1 cellular context compared by ENCODE assay signal in genomic region chr6:3162565-3163247, GRCh38.
TF ChIP-seq lines count a peak whose summit lies in the region.

No MANE protein-coding gene starts in this region.

TF ChIP-seq in HepG2, 621 proteins besides CTCF, POLR2A, EP300 and RAD21 (continued from another document and continues in another):
- no peak for TF ChIP-seq ZBTB40 (IDR thresholded peaks at IDR 0.05)
- TF ChIP-seq ZBTB40 (CRISPR knock-in tag; IDR thresholded peaks at IDR 0.05), result peak; percentile 84
- peak; percentile 96 for TF ChIP-seq ZNF777 (CRISPR knock-in tag; IDR thresholded peaks at IDR 0.05)
- TF ChIP-seq ZNF564 (CRISPR knock-in tag; IDR thresholded peaks at IDR 0.05), result peak; percentile 90
- TF ChIP-seq SNRNP70 (IDR thresholded peaks at IDR 0.05; ENCODE audit: low read depth, low read length), result no peak
- peak; percentile 66; the same call in 1 of the 2 replicates for TF ChIP-seq HOMEZ (CRISPR knock-in tag; IDR thresholded peaks at IDR 0.05; ENCODE audit: low read depth)
- TF ChIP-seq RXRB (CRISPR knock-in tag; IDR thresholded peaks at IDR 0.05; ENCODE audit: borderline replicate concordance), result peak; percentile 59; the same call in 1 of the 2 replicates
- peak; percentile 77; the same call in 1 of the 2 replicates for TF ChIP-seq ZNF772 (CRISPR knock-in tag; IDR thresholded peaks at IDR 0.05)
- no peak for TF ChIP-seq ELF4 (CRISPR knock-in tag; IDR thresholded peaks at IDR 0.05; ENCODE audit: borderline replicate concordance)
- TF ChIP-seq AHR (CRISPR knock-in tag; IDR thresholded peaks at IDR 0.05), result peak; percentile 89
- peak; percentile 64; the same call in 1 of the 2 replicates for TF ChIP-seq GFI1 (CRISPR knock-in tag; IDR thresholded peaks at IDR 0.05; ENCODE audit: borderline replicate concordance)
- TF ChIP-seq ZFP36 (IDR thresholded peaks at IDR 0.05; ENCODE audit: borderline replicate concordance, low read depth, low read length, partially characterized antibody), result no peak
- TF ChIP-seq ZNF256 (CRISPR knock-in tag; conservative IDR thresholded peaks at IDR 0.05), result no peak
- TF ChIP-seq NCOA5 (CRISPR knock-in tag; IDR thresholded peaks at IDR 0.05), result no peak
- peak; percentile 43; the same call in 1 of the 2 replicates for TF ChIP-seq GATAD1 (CRISPR knock-in tag; IDR thresholded peaks at IDR 0.05)
- TF ChIP-seq GZF1 (CRISPR knock-in tag; IDR thresholded peaks at IDR 0.05), result 0 out of 2 replicates have a peak, but pooled peaks have one; percentile 72
- TF ChIP-seq TBX2 (CRISPR knock-in tag; IDR thresholded peaks at IDR 0.05; ENCODE audit: borderline replicate concordance), result peak; percentile 94
- TF ChIP-seq ZNF142 (CRISPR knock-in tag; IDR thresholded peaks at IDR 0.05), result peak; percentile 63; the same call in 1 of the 2 replicates
- TF ChIP-seq NFATC3 (CRISPR knock-in tag; IDR thresholded peaks at IDR 0.05), result no peak
- TF ChIP-seq KDM6A (CRISPR knock-in tag; IDR thresholded peaks at IDR 0.05; ENCODE audit: low read depth), result peak; percentile 8; the same call in 1 of the 2 replicates
- no peak for TF ChIP-seq ZBTB49 (CRISPR knock-in tag; IDR thresholded peaks at IDR 0.05; ENCODE audit: borderline replicate concordance)
- TF ChIP-seq HES4 (CRISPR knock-in tag; IDR thresholded peaks at IDR 0.05; ENCODE audit: borderline replicate concordance), result peak; percentile 75; the same call in 1 of the 2 replicates
- TF ChIP-seq TEAD3 (CRISPR knock-in tag; optimal IDR thresholded peaks at IDR 0.05; ENCODE audit: borderline replicate concordance), result peak; percentile 38
- TF ChIP-seq ZNF816 (CRISPR knock-in tag; IDR thresholded peaks at IDR 0.05; ENCODE audit: borderline replicate concordance), result peak; percentile 98
- peak; percentile 40; the same call in 1 of the 2 replicates for TF ChIP-seq TEF (CRISPR knock-in tag; IDR thresholded peaks at IDR 0.05)
- TF ChIP-seq POLR2G (IDR thresholded peaks at IDR 0.05; ENCODE audit: low read depth, low read length), result peak; percentile 87
- peak; percentile 38; the same call in 1 of the 2 replicates for TF ChIP-seq NKX3-1 (CRISPR knock-in tag; IDR thresholded peaks at IDR 0.05)
- TF ChIP-seq KLF13 (CRISPR knock-in tag; IDR thresholded peaks at IDR 0.05), result 0 out of 2 replicates have a peak, but pooled peaks have one; percentile 55
- 0 out of 2 replicates have a peak, but pooled peaks have one; percentile 29 for TF ChIP-seq KLF15 (CRISPR knock-in tag; IDR thresholded peaks at IDR 0.05; ENCODE audit: borderline replicate concordance)
- TF ChIP-seq ZNF33A (CRISPR knock-in tag; IDR thresholded peaks at IDR 0.05; ENCODE audit: borderline replicate concordance), result 0 out of 2 replicates have a peak, but pooled peaks have one; percentile 34
- TF ChIP-seq BCLAF1 (IDR thresholded peaks at IDR 0.05), result no peak
- TF ChIP-seq KMT2A (CRISPR knock-in tag; IDR thresholded peaks at IDR 0.05), result peak; percentile 80
- peak; percentile 76 for TF ChIP-seq ZNF317 (CRISPR knock-in tag; IDR thresholded peaks at IDR 0.05)
- no peak for TF ChIP-seq MAFK (conservative IDR thresholded peaks at IDR 0.05 in 1 of 2, IDR thresholded peaks at IDR 0.05 in 1 of 2; ENCODE audit: low read length in 2 of 2)
- peak; percentile 96 for TF ChIP-seq ATF7-NPFF (CRISPR knock-in tag; IDR thresholded peaks at IDR 0.05; ENCODE audit: low read depth)
- TF ChIP-seq NFIB (CRISPR knock-in tag; IDR thresholded peaks at IDR 0.05; ENCODE audit: borderline replicate concordance), result 0 out of 2 replicates have a peak, but pooled peaks have one; percentile 86
